8 cellular contexts compared by ENCODE assay signal in the genomic region with DNA sequence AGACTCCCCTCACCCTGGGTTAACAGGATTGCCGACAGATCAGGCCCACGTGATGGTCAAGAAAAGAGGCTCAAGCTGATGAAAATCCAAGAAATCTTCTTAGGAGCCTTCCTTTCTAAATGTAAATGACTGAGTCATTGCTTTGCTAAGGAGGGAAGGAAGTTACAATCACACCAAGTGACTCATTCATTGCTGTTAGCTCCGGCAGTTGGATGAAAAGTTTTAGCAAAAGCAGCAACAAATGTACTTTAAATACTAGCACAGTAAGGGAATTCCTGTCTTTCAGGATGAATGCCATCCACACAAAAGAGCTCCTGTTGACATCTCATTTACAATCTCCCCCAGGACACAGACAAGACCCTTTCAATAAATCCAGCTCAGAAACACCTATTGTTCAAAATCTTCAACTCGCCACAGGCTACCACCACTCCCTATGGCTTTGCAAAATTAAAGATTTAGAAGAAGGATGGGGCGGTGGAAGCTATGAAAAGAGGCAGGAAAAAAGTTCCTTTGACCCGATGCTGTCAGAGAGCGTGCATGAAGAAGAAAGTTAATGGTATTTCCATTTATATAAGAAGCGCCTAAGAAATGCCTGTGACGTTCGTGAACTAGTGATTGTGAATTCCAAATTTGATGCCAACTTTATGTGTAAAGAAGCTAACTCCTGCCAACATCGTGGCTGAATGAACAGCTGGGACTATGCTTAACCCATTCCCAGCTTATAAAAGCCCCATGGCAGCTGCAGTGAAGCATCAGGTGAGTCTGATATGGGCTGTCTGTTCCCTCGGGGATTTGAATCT.
DNase-seq lines count a peak whose midpoint lies in the region; ATAC-seq, FAIRE-seq and TF ChIP-seq lines count a peak whose summit lies in the region.

No MANE protein-coding gene starts in this region.

- H3K36me3 Mint-ChIP-seq in T-helper 2 cell treated with Interferon-gamma antibody and Interleukin-4, amounts not matched to agents 5 μg/mL and 100 μg/mL, for 36 hours (ENCODE audit: low read depth) = peaks cover 2% of the 10 kb centered on the region

- TF ChIP-seq EP300 in upper lobe of left lung (IDR thresholded peaks at IDR 0.05) = peak in 2 of 4 donors; percentile 36 to 68

- 15 to 19% methylated on average over 12 of the region's 12 CpGs for WGBS in upper lobe of left lung, 2 donors

- no peaks in the 10 kb centered on the region for H3K9me1 ChIP-seq in endothelial cell of umbilical vein (replicated peaks; ENCODE audit: control insufficient read depth, extremely low read depth, insufficient read depth, low read length)

- no peak for TF ChIP-seq CTCF in KMS-11 (conservative IDR thresholded peaks at IDR 0.05; ENCODE audit: low read depth, low read length)
- no peak for TF ChIP-seq CTCF in endothelial cell of umbilical vein (IDR thresholded peaks at IDR 0.05; ENCODE audit: extremely low read depth in 1 of 2, insufficient read depth in 1 of 2, low read depth in 1 of 2, low read length in 2 of 2)
- no peak for TF ChIP-seq CTCF in upper lobe of left lung (IDR thresholded peaks at IDR 0.05)

- TF ChIP-seq POLR2A in endothelial cell of umbilical vein (IDR thresholded peaks at IDR 0.05; ENCODE audit: low read depth, low read length) = peak; percentile 93
- peak in 2 of 4 donors; percentile 39 to 59 for TF ChIP-seq POLR2A in upper lobe of left lung (IDR thresholded peaks at IDR 0.05)

- peaks cover 32% of the 10 kb centered on the region for H3K4me1 ChIP-seq in KMS-11 (ENCODE audit: low read depth, poor library complexity, severe bottlenecking)
- peaks cover 43% of the 10 kb centered on the region for H3K4me1 ChIP-seq in endothelial cell of umbilical vein (ENCODE audit: control insufficient read depth, extremely low read depth, insufficient read depth, low read length)
- peaks cover 25 to 37% (median 32%) of the 10 kb centered on the region in 4 donors for H3K4me1 ChIP-seq in upper lobe of left lung

- no peak overlapping the region for H3K27ac Mint-ChIP-seq in T-helper 2 cell treated with Interferon-gamma antibody and Interleukin-4, amounts not matched to agents 5 μg/mL and 100 μg/mL, for 36 hours

- POLR2A ChIA-PET in endothelial cell of umbilical vein (lab: Charles Lee) = interaction anchor here (0.7 to 2.6 kb wide), 10 partner anchors 9 to 356 kb away, joined by 3 to 37 read pairs (median 4); a partner anchor contains a TSS

- no peaks in the 10 kb centered on the region for H3K27me3 Mint-ChIP-seq in T-helper 2 cell treated with Interferon-gamma antibody and Interleukin-4, amounts not matched to agents 5 μg/mL and 100 μg/mL, for 36 hours (ENCODE audit: low read depth)

- intact Hi-C loops in endothelial cell of umbilical vein (cut with micrococcal nuclease) = loop anchor here (1.0 to 2.0 kb wide), 6 partner anchors 8 to 167 kb away; no protein-coding TSS in a partner anchor

- peaks cover 15% of the 10 kb centered on the region for H3K4me1 Mint-ChIP-seq in T-helper 2 cell treated with Interferon-gamma antibody and Interleukin-4, amounts not matched to agents 5 μg/mL and 100 μg/mL, for 36 hours (ENCODE audit: low read depth)

- H4K20me1 ChIP-seq in KMS-11 (ENCODE audit: insufficient read depth) (no peaks in the 10 kb centered on the region), endothelial cell of umbilical vein (replicated peaks; ENCODE audit: control insufficient read depth, extremely low read depth, insufficient read depth, low read length) (no peaks in the 10 kb centered on the region)

- H2AFZ ChIP-seq in KMS-11 (ENCODE audit: low read depth) = no peak overlapping the region
- no peak overlapping the region for H2AFZ ChIP-seq in endothelial cell of umbilical vein (ENCODE audit: low read depth, low read length)

- H3K4me3 ChIP-seq in KMS-11 (IDR thresholded peaks at IDR 0.05; ENCODE audit: insufficient read depth, low read depth, low read length) (no peak overlapping the region), endothelial cell of umbilical vein (replicated peaks in 1 of 3; ENCODE audit: insufficient read depth in 1 of 3, low read depth in 1 of 3, low read length in 3 of 3) (peak overlapping the region; percentile 41 to 95 (median 83)), upper lobe of left lung (peak overlapping the region; percentile 31 to 49 (median 40))

- H3K9me3 Mint-ChIP-seq in T-helper 2 cell treated with Interferon-gamma antibody and Interleukin-4, amounts not matched to agents 5 μg/mL and 100 μg/mL, for 36 hours = no peaks in the 10 kb centered on the region

- TSS peak; percentile 71 for BruUV-seq in endothelial cell of umbilical vein (replicated peaks; lab: Mats Ljungman, UMichigan)

- H3K9me3 ChIP-seq in endothelial cell of umbilical vein (replicated peaks; ENCODE audit: control insufficient read depth, insufficient read depth, low read length) (no peaks in the 10 kb centered on the region), upper lobe of left lung (no peaks in the 10 kb centered on the region)

- H3K4me2 ChIP-seq in KMS-11 = peak overlapping the region; percentile 59; the same call in 1 of the 2 replicates
- H3K4me2 ChIP-seq in endothelial cell of umbilical vein (ENCODE audit: insufficient read depth, low read length) = peak overlapping the region; percentile 86

- CTCF ChIA-PET in endothelial cell of umbilical vein (lab: Charles Lee) = interaction anchor here (0.6 to 3.3 kb wide), 14 partner anchors 9 to 357 kb away, joined by 3 to 58 read pairs (median 4); no protein-coding TSS in a partner anchor

- no peaks in the 10 kb centered on the region for H3K79me2 ChIP-seq in KMS-11 (ENCODE audit: insufficient read depth, low read depth)
- peaks cover 24% of the 10 kb centered on the region for H3K79me2 ChIP-seq in endothelial cell of umbilical vein (ENCODE audit: control insufficient read depth, insufficient read depth, low read length)

- no peaks in the 10 kb centered on the region for H3K36me3 ChIP-seq in KMS-11 (ENCODE audit: insufficient read depth)
- no peaks in the 10 kb centered on the region for H3K36me3 ChIP-seq in endothelial cell of umbilical vein (ENCODE audit: control insufficient read depth in 2 of 2, extremely low read depth in 1 of 2, insufficient read depth in 2 of 2, low read length in 2 of 2)
- no peaks in the 10 kb centered on the region for H3K36me3 ChIP-seq in upper lobe of left lung

- dilution Hi-C loops in endothelial cell of umbilical vein (cut with MboI; ENCODE audit: extremely low pct_ligation_motif_present, low sequenced_read_pairs) = no loop called here

- H3K9ac ChIP-seq in KMS-11 (no peak overlapping the region), endothelial cell of umbilical vein (replicated peaks; ENCODE audit: extremely low read depth, insufficient read depth, low read length) (peak overlapping the region; percentile 97)

- peak; percentile 75 for DNase-seq in Daoy (ENCODE audit: low read depth)
- DNase-seq in endothelial cell of umbilical vein (ENCODE audit: low read depth, low spot score) = peak; percentile 96
- peak; percentile 82 for DNase-seq in medulla oblongata (ENCODE audit: extremely low spot score)
- DNase-seq in upper lobe of left lung = peak in 1 of 2 donors; percentile 62
- DNase-seq in NCI-H1436 treated with DMSO at 0.1 percent for 48 hours (lab: John Stamatoyannopoulos, UW) = no peak
- no peak for DNase-seq in T-helper 2 cell treated with Interferon-gamma antibody and Interleukin-4, amounts not matched to agents 5 μg/mL and 100 μg/mL, for 36 hours (ENCODE audit: low spot score)

- ATAC-seq in SK-N-SH treated with all-trans-retinoic acid at 6 μM for 48 hours (peak; percentile 63), upper lobe of left lung (ENCODE audit: low FRiP score in 2 of 2) (peak; percentile 78 to 87)

- H3K27ac ChIP-seq in KMS-11 (no peak overlapping the region), endothelial cell of umbilical vein (ENCODE audit: insufficient read depth, low read depth, low read length) (peak overlapping the region; percentile 96), upper lobe of left lung (peak overlapping the region; percentile 88 to 97 (median 92))

- no peak overlapping the region for H3K4me3 Mint-ChIP-seq in T-helper 2 cell treated with Interferon-gamma antibody and Interleukin-4, amounts not matched to agents 5 μg/mL and 100 μg/mL, for 36 hours

- peak; percentile 84 for FAIRE-seq in endothelial cell of umbilical vein (lab: Jason Lieb, UNC)

- H3K27me3 ChIP-seq in KMS-11 (ENCODE audit: insufficient read depth, low read depth) = no peaks in the 10 kb centered on the region
- no peaks in the 10 kb centered on the region for H3K27me3 ChIP-seq in endothelial cell of umbilical vein (ENCODE audit: control insufficient read depth in 2 of 2, insufficient read depth in 2 of 2, low read length in 2 of 2)
- H3K27me3 ChIP-seq in upper lobe of left lung = no peaks in the 10 kb centered on the region

TF ChIP-seq in SK-N-SH treated with all-trans-retinoic acid at 6 μM for 48 hours, 23 proteins besides CTCF, POLR2A, EP300 and RAD21 (continues in another document):
- TF ChIP-seq ZFP30 (CRISPR knock-in tag; IDR thresholded peaks at IDR 0.05) (no peak), ZNF8 (CRISPR knock-in tag; IDR thresholded peaks at IDR 0.05) (no peak)
- TF ChIP-seq, protein P1, sequence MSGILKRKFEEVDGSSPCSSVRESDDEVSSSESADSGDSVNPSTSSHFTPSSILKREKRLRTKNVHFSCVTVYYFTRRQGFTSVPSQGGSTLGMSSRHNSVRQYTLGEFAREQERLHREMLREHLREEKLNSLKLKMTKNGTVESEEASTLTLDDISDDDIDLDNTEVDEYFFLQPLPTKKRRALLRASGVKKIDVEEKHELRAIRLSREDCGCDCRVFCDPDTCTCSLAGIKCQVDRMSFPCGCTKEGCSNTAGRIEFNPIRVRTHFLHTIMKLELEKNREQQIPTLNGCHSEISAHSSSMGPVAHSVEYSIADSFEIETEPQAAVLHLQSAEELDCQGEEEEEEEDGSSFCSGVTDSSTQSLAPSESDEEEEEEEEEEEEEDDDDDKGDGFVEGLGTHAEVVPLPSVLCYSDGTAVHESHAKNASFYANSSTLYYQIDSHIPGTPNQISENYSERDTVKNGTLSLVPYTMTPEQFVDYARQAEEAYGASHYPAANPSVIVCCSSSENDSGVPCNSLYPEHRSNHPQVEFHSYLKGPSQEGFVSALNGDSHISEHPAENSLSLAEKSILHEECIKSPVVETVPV (CRISPR knock-in tag; IDR thresholded peaks at IDR 0.05) = no peak

TF ChIP-seq in endothelial cell of umbilical vein, 7 proteins besides CTCF, POLR2A, EP300 and RAD21 (continues in another document):
- TF ChIP-seq GATA2 (IDR thresholded peaks at IDR 0.05; ENCODE audit: insufficient read depth, insufficient read length, low read depth, low read length) (no peak), MYC (IDR thresholded peaks at IDR 0.05; ENCODE audit: low read depth, low read length) (no peak), FOS (IDR thresholded peaks at IDR 0.05; ENCODE audit: borderline replicate concordance, insufficient read depth, low read length) (peak; percentile 99), POLR2AphosphoS5 (IDR thresholded peaks at IDR 0.05; ENCODE audit: insufficient read depth, low read depth, low read length) (peak; percentile 86), EZH2 (IDR thresholded peaks at IDR 0.05; ENCODE audit: borderline replicate concordance, low read depth, low read length, severe bottlenecking) (no peak), JUN (IDR thresholded peaks at IDR 0.05; ENCODE audit: borderline replicate concordance, insufficient read depth, insufficient read length, low read depth) (peak; percentile 100)

Comparison
In these comparisons a context has a peak if more than half of its experiments do, and no peak if none do; other contexts are left out.
1. DNase-seq: peak in Daoy (single experiment), endothelial cell of umbilical vein (single experiment) and medulla oblongata (single experiment); none in NCI-H1436 treated with DMSO at 0.1 percent for 48 hours (single experiment) and T-helper 2 cell treated with Interferon-gamma antibody and Interleukin-4, amounts not matched to agents 5 μg/mL and 100 μg/mL, for 36 hours (single experiment).